ENCODE assay signal across 29 cellular contexts in genomic region chr11:117766576-117766975, GRCh38. TPM values are rescaled to one million over a fixed set of nuclear protein-coding genes. Genes with fewer than 3 reads are reported as not detected.
"Had no signal": no experiment of that assay in that cellular context is flagged by ENCODE, and none has a peak within 500 bp of the region (broad histone marks: within the 10 kb centered on the region; RNA-seq: fewer than 3 reads in every experiment).

No MANE protein-coding gene starts in this region.

- H3K27ac ChIP-seq: heart left ventricle, pancreas, prostate gland, skin epidermis, upper lobe of right lung had no signal

- H3K9me3 Mint-ChIP-seq: activated B cell treated with CpG ODN at 0.5 μM for 24 hours; activated CD8-positive, alpha-beta T cell treated with anti-CD3 and anti-CD28 coated beads for 36 hours; activated T-cell treated with anti-CD3 and anti-CD28 coated beads, Interleukin-2, amount 50 U/mL, for 4 hours; activated T-helper 17 cell treated with anti-CD3 and anti-CD28 coated beads, Interleukin-2, amount 50 U/mL, for 72 hours; endodermal cell; immature natural killer cell; naive thymus-derived CD4-positive, alpha-beta T cell; T-helper 2 cell treated with Interferon-gamma antibody and Interleukin-4, amounts not matched to agents 5 μg/mL and 100 μg/mL, for 36 hours had no signal

- H3K36me3 Mint-ChIP-seq: immature natural killer cell; naive thymus-derived CD4-positive, alpha-beta T cell had no signal

- H3K27ac Mint-ChIP-seq: activated B cell treated with CpG ODN at 0.5 μM for 24 hours; activated CD8-positive, alpha-beta T cell treated with anti-CD3 and anti-CD28 coated beads for 36 hours; activated T-helper 17 cell treated with anti-CD3 and anti-CD28 coated beads, Interleukin-2, amount 50 U/mL, for 72 hours; endodermal cell; immature natural killer cell; naive thymus-derived CD4-positive, alpha-beta T cell; T-helper 2 cell treated with Interferon-gamma antibody and Interleukin-4, amounts not matched to agents 5 μg/mL and 100 μg/mL, for 36 hours had no signal

- H3K27me3 Mint-ChIP-seq: activated CD8-positive, alpha-beta T cell treated with anti-CD3 and anti-CD28 coated beads for 36 hours had no signal

- H3K4me3 Mint-ChIP-seq: activated B cell treated with CpG ODN at 0.5 μM for 24 hours; activated CD8-positive, alpha-beta T cell treated with anti-CD3 and anti-CD28 coated beads for 36 hours; activated T-cell treated with anti-CD3 and anti-CD28 coated beads, Interleukin-2, amount 50 U/mL, for 4 hours; activated T-helper 17 cell treated with anti-CD3 and anti-CD28 coated beads, Interleukin-2, amount 50 U/mL, for 72 hours; endodermal cell; immature natural killer cell; naive thymus-derived CD4-positive, alpha-beta T cell; T-helper 2 cell treated with Interferon-gamma antibody and Interleukin-4, amounts not matched to agents 5 μg/mL and 100 μg/mL, for 36 hours had no signal

- DNase-seq: activated B cell treated with CpG ODN at 0.5 μM for 24 hours; activated CD4-positive, alpha-beta T cell treated with anti-CD3 and anti-CD28 coated beads, Interleukin-2, amount 50 U/mL, for 1 hour; activated CD8-positive, alpha-beta T cell treated with anti-CD3 and anti-CD28 coated beads for 36 hours; activated gamma-delta T cell treated with Interleukin-2 at 50 U/mL for 16 hours; activated naive CD4-positive, alpha-beta T cell treated with anti-CD3 and anti-CD28 coated beads, Interleukin-2, amount 50 U/mL, for 16 hours; activated T-cell treated with anti-CD3 and anti-CD28 coated beads, Interleukin-2, amount 50 U/mL, for 4 hours; amniotic stem cell; endodermal cell; foreskin fibroblast; heart left ventricle; hypothalamus; immature natural killer cell; kidney; left colon; midbrain; naive thymus-derived CD4-positive, alpha-beta T cell; pancreas; retina; stimulated activated CD4-positive, alpha-beta T cell treated with anti-CD3 and anti-CD28 coated beads, Interleukin-12 subunit alpha, Interleukin-12 subunit beta, amount 100 ng/mL, for 4 hours; stimulated activated CD4-positive, alpha-beta T cell treated with anti-CD3 and anti-CD28 coated beads, Interleukin-4, amount 100 ng/mL, for 1 hour; stimulated activated naive CD8-positive, alpha-beta T cell treated with anti-CD3 and anti-CD28 coated beads, Interleukin-15, Interleukin-2, amounts not matched to agents 100 U/mL and 50 U/mL, for 24 hours; upper lobe of right lung had no signal

- H3K4me1 Mint-ChIP-seq: activated B cell treated with CpG ODN at 0.5 μM for 24 hours; activated T-helper 17 cell treated with anti-CD3 and anti-CD28 coated beads, Interleukin-2, amount 50 U/mL, for 72 hours; immature natural killer cell; naive thymus-derived CD4-positive, alpha-beta T cell had no signal

RNA-seq across cellular contexts. Expression of gene DSCAML1, which starts 30.4 kb away (rescaled TPM):
- total RNA-seq: activated T-cell treated with anti-CD3 and anti-CD28 coated beads, Interleukin-2, amount 50 U/mL, for 4 hours; chondrocyte; esophagus mucosa had no signal

RNA-seq across cellular contexts. Expression of gene FXYD2, which starts 58.0 kb away (rescaled TPM):
- total RNA-seq: bronchial epithelial cell, chondrocyte, esophagus mucosa had no signal
